14 cellular contexts compared by ENCODE assay signal in the genomic region with DNA sequence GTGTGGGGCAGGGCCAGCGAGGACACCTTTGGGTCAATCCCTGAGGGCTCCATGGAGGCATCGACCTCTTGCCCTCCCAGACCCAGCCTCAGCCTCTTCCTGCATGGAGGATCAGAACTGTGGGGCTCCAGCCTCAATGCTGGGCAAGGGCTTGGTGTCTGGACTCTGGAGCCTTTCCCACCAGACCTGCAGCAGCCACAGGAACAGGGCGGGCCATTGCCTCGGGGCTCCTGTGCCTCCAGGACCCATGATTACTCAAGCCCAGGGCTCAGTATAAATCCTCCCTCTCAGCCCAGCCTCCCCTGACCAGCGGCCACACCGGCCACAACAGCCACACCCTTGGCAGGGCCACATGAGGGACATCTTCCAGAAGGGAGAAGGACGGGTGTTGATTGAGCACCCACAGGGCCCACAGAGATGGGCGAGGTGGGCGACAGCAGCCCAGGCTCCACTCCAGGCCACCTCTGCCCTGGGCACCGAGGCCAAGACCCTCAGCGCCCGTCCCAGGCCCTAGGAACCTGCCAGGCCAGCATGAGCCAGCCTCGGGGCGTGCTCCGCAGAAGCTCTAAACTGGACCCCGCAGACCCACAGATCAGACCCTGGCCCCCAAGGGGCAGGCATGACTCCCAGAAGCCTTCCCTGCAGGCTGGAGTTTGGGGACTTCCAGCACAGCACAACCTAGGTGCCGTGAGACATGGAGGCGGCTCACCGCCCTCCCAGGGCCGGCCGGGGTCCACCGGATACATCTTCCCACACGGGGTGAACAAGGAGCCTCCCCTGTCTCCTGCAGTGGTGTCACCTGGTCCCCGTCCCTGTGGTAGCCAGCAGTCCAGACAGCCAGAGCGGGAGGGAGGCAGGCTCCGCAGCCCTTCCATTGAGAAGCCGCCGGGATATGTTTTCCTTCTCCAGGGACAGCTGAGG. TPM values are rescaled to one million over a fixed set of nuclear protein-coding genes. Genes with fewer than 3 reads are reported as not detected.
DNase-seq lines count a peak whose midpoint lies in the region; ATAC-seq, FAIRE-seq and TF ChIP-seq lines count a peak whose summit lies in the region.
"Had no signal": no experiment of that assay in that cellular context is flagged by ENCODE, and none has a peak within 500 bp of the region (broad histone marks: within the 10 kb centered on the region; RNA-seq: fewer than 3 reads in every experiment).

No MANE protein-coding gene starts in this region.

- H3K79me2 ChIP-seq in K562 (ENCODE audit: control insufficient read depth, insufficient read depth, low read length): peaks cover 80% of the 10 kb centered on the region
- H3K79me2 ChIP-seq in neural progenitor cell (ENCODE audit: low read depth): peaks cover 82% of the 10 kb centered on the region

- no peaks in the 10 kb centered on the region for H3K27me3 ChIP-seq in H7 (ENCODE audit: control insufficient read depth, insufficient read depth, low read length)
- H3K27me3 ChIP-seq in K562 (ENCODE audit: control insufficient read depth in 2 of 2, insufficient read depth in 2 of 2, low read length in 2 of 2): no peaks in the 10 kb centered on the region
- no peaks in the 10 kb centered on the region for H3K27me3 ChIP-seq in neural progenitor cell
- no peaks in the 10 kb centered on the region for H3K27me3 ChIP-seq in HAP-1 (ENCODE audit: low read depth)
- H3K27me3 ChIP-seq: stomach had no signal

- H3K4me1 Mint-ChIP-seq in CD14-positive monocyte (peaks cover 73% of the 10 kb centered on the region), neural progenitor cell (peaks cover 53% of the 10 kb centered on the region), T-cell (peaks cover 31 to 68% (median 62%) of the 10 kb centered on the region in 3 donors)
- peaks cover 47% of the 10 kb centered on the region for H3K4me1 Mint-ChIP-seq in activated CD8-positive, alpha-beta T cell treated with anti-CD3 and anti-CD28 coated beads, Interleukin-2, amount 10 ng/mL, durations not matched to agents 7 days and 5 days (ENCODE audit: low read depth)

- ATAC-seq in K562 (no peak), T-cell (replicated peaks in 1 of 4) (no peak)
- no peak for ATAC-seq in activated CD8-positive, alpha-beta T cell treated with anti-CD3 and anti-CD28 coated beads, Interleukin-2, amount 10 ng/mL, durations not matched to agents 7 days and 5 days

- in situ Hi-C loops in K562 (cut with MboI) (no loop called here), HAP-1 (cut with MboI; ENCODE audit: low sequenced_read_pairs) (no loop called here)

- TF ChIP-seq CTCF in CD14-positive monocyte (IDR thresholded peaks at IDR 0.05) (no peak), K562 (IDR thresholded peaks at IDR 0.05 in 2 of 3, conservative IDR thresholded peaks at IDR 0.05 in 1 of 3; ENCODE audit: insufficient read depth in 2 of 3, low read depth in 1 of 3, low read length in 3 of 3) (no peak), neural progenitor cell (IDR thresholded peaks at IDR 0.05) (no peak)

- no peak overlapping the region for H3K4me3 Mint-ChIP-seq in CD14-positive monocyte
- H3K4me3 Mint-ChIP-seq in neural progenitor cell: no peak overlapping the region
- H3K4me3 Mint-ChIP-seq in T-cell: no peak overlapping the region
- H3K4me3 Mint-ChIP-seq in activated CD8-positive, alpha-beta T cell treated with anti-CD3 and anti-CD28 coated beads, Interleukin-2, amount 10 ng/mL, durations not matched to agents 7 days and 5 days: no peak overlapping the region
- H3K4me3 Mint-ChIP-seq: activated naive CD8-positive, alpha-beta T cell treated with anti-CD3 and anti-CD28 coated beads for 36 hours; CD4-positive, CD25-positive, alpha-beta regulatory T cell had no signal

- H3K27ac Mint-ChIP-seq in CD14-positive monocyte (peak overlapping the region in 6 of 7 donors; percentile 32 to 87 (median 80)), neural progenitor cell (no peak overlapping the region), T-cell (no peak overlapping the region)
- H3K27ac Mint-ChIP-seq in activated CD8-positive, alpha-beta T cell treated with anti-CD3 and anti-CD28 coated beads, Interleukin-2, amount 10 ng/mL, durations not matched to agents 7 days and 5 days: no peak overlapping the region
- H3K27ac Mint-ChIP-seq: activated naive CD8-positive, alpha-beta T cell treated with anti-CD3 and anti-CD28 coated beads for 36 hours had no signal

- CTCF ChIA-PET in K562 (lab: Yijun Ruan, JAX; ENCODE audit: low intra/inter-chr PET ratio) (no interaction called here), T-cell (lab: Charles Lee) (no interaction called here)
- CTCF ChIA-PET in activated CD8-positive, alpha-beta T cell treated with anti-CD3 and anti-CD28 coated beads, Interleukin-2, amount 10 ng/mL, durations not matched to agents 7 days and 5 days (lab: Charles Lee): no interaction called here

- FAIRE-seq in K562 (lab: Jason Lieb, UNC): no peak
- FAIRE-seq: colon had no signal

- peaks cover 21% of the 10 kb centered on the region for H3F3A ChIP-seq in neural progenitor cell (ENCODE audit: low read depth)

- TF ChIP-seq POLR2A in K562 (conservative IDR thresholded peaks at IDR 0.05): no peak

- H3K4me2 ChIP-seq in K562 (ENCODE audit: insufficient read depth, low read length) (no peak overlapping the region), neural progenitor cell (peak overlapping the region; percentile 1)

- H4K20me1 ChIP-seq in K562 (replicated peaks; ENCODE audit: control insufficient read depth, insufficient read depth, low read length) (peaks cover 68% of the 10 kb centered on the region), neural progenitor cell (ENCODE audit: low read depth) (peaks cover 82% of the 10 kb centered on the region)

- no TSS peak for BruUV-seq in K562 (replicated peaks; lab: Mats Ljungman, UMichigan)

- POLR2A ChIA-PET in K562 (lab: Yijun Ruan, JAX) (interaction anchor here (0.6 kb wide), 1 partner anchor 11 kb away, joined by 3 read pairs; no protein-coding TSS in a partner anchor), T-cell (lab: Charles Lee) (interaction anchor here in 1 of 2 donors (0.6 kb wide), 1 partner anchor 20 kb away, joined by 3 read pairs; no protein-coding TSS in a partner anchor)
- POLR2A ChIA-PET in activated CD8-positive, alpha-beta T cell treated with anti-CD3 and anti-CD28 coated beads, Interleukin-2, amount 10 ng/mL, durations not matched to agents 7 days and 5 days (lab: Charles Lee): no interaction called here

- H3K27me3 Mint-ChIP-seq in CD14-positive monocyte (ENCODE audit: low read depth in 3 of 3) (peaks cover 0 to 1% (median 0%) of the 10 kb centered on the region in 3 donors), neural progenitor cell (ENCODE audit: insufficient read depth, low read depth) (no peaks in the 10 kb centered on the region), T-cell (no peaks in the 10 kb centered on the region)
- H3K27me3 Mint-ChIP-seq in activated CD8-positive, alpha-beta T cell treated with anti-CD3 and anti-CD28 coated beads, Interleukin-2, amount 10 ng/mL, durations not matched to agents 7 days and 5 days (ENCODE audit: low read depth): no peaks in the 10 kb centered on the region
- H3K27me3 Mint-ChIP-seq: activated naive CD8-positive, alpha-beta T cell treated with anti-CD3 and anti-CD28 coated beads for 36 hours; CD4-positive, CD25-positive, alpha-beta regulatory T cell had no signal

- H3K36me3 Mint-ChIP-seq in CD14-positive monocyte: peaks cover 6 to 11% of the 10 kb centered on the region in 2 donors
- H3K36me3 Mint-ChIP-seq in neural progenitor cell: peaks cover 2% of the 10 kb centered on the region
- no peaks in the 10 kb centered on the region for H3K36me3 Mint-ChIP-seq in T-cell
- no peaks in the 10 kb centered on the region for H3K36me3 Mint-ChIP-seq in activated CD8-positive, alpha-beta T cell treated with anti-CD3 and anti-CD28 coated beads, Interleukin-2, amount 10 ng/mL, durations not matched to agents 7 days and 5 days (ENCODE audit: low read depth)
- H3K36me3 Mint-ChIP-seq: CD4-positive, CD25-positive, alpha-beta regulatory T cell had no signal

- DNase-seq in CD14-positive monocyte (ENCODE audit: low spot score) (no peak), H7 (peak; percentile 57), K562 (ENCODE audit: extremely low read depth in 1 of 4, low spot score in 3 of 4) (no peak), neural progenitor cell (ENCODE audit: low spot score) (no peak), T-cell (no peak), HAP-1 (ENCODE audit: low spot score in 2 of 2) (no peak)
- DNase-seq in activated CD8-positive, alpha-beta T cell treated with anti-CD3 and anti-CD28 coated beads, Interleukin-2, amount 10 ng/mL, durations not matched to agents 7 days and 5 days: no peak
- DNase-seq: activated CD4-positive, CD25-positive, alpha-beta regulatory T cell treated with anti-CD3 and anti-CD28 coated beads, Interleukin-2, amount 50 U/mL, for 72 hours; activated naive CD8-positive, alpha-beta T cell treated with anti-CD3 and anti-CD28 coated beads for 36 hours; activated T-cell treated with anti-CD3 and anti-CD28 coated beads for 4 hours; NCI-H1694; stomach had no signal

- peak overlapping the region in 1 of 2 experiments; percentile 58; a peak in 2 of 4 replicates for H3K9ac ChIP-seq in K562 (ENCODE audit: insufficient read depth in 1 of 2, low read depth in 2 of 2, low read length in 2 of 2)
- H3K9ac ChIP-seq in neural progenitor cell: no peak overlapping the region

- H2AFZ ChIP-seq in K562 (ENCODE audit: low read depth, low read length) (no peak overlapping the region), neural progenitor cell (replicated peaks) (no peak overlapping the region)

- no peak for TF ChIP-seq EP300 in K562 (IDR thresholded peaks at IDR 0.05; ENCODE audit: low read length)

- H3K9me3 ChIP-seq in K562 (replicated peaks; ENCODE audit: control insufficient read depth, insufficient read depth, low read depth, low read length): no peaks in the 10 kb centered on the region
- H3K9me3 ChIP-seq in neural progenitor cell (ENCODE audit: low read depth): no peaks in the 10 kb centered on the region
- H3K9me3 ChIP-seq in HAP-1: no peaks in the 10 kb centered on the region
- H3K9me3 ChIP-seq: stomach had no signal

- no peaks in the 10 kb centered on the region for H3K36me3 ChIP-seq in H7 (replicated peaks; ENCODE audit: control insufficient read depth, insufficient read depth, low read length)
- H3K36me3 ChIP-seq in K562 (ENCODE audit: control insufficient read depth, insufficient read depth, low read length): no peaks in the 10 kb centered on the region
- H3K36me3 ChIP-seq in neural progenitor cell: no peaks in the 10 kb centered on the region
- H3K36me3 ChIP-seq in HAP-1 (replicated peaks): no peaks in the 10 kb centered on the region; the same call in 1 of the 2 replicates
- H3K36me3 ChIP-seq: stomach had no signal

- H3K4me1 ChIP-seq in K562 (replicated peaks in 1 of 2; ENCODE audit: control insufficient read depth in 2 of 2, insufficient read depth in 2 of 2, low read length in 2 of 2) (peaks cover 15 to 79% of the 10 kb centered on the region in 2 experiments; a peak in 4 of 5 replicates), neural progenitor cell (peaks cover 44% of the 10 kb centered on the region), HAP-1 (peaks cover 4% of the 10 kb centered on the region; the same call in 1 of the 2 replicates)

- TF ChIP-seq RAD21 in K562 (CRISPR knock-in tag; conservative IDR thresholded peaks at IDR 0.05 in 1 of 2, IDR thresholded peaks at IDR 0.05 in 1 of 2): no peak

- no peak overlapping the region for H3K27ac ChIP-seq in K562 (ENCODE audit: extremely low read depth, low read depth, low read length)
- no peak overlapping the region for H3K27ac ChIP-seq in neural progenitor cell
- H3K27ac ChIP-seq: stomach had no signal

- 75% methylated on average over 18 of the region's 28 CpGs for WGBS in K562 (ENCODE audit: insufficient coverage, low coverage, missing lambda C conversion rate)

- H3K4me3 ChIP-seq in H7 (ENCODE audit: insufficient read depth, low read depth, low read length): no peak overlapping the region
- H3K4me3 ChIP-seq in K562: no peak overlapping the region
- no peak overlapping the region for H3K4me3 ChIP-seq in neural progenitor cell
- no peak overlapping the region for H3K4me3 ChIP-seq in HAP-1

- H3K9me1 ChIP-seq in K562 (ENCODE audit: control insufficient read depth, insufficient read depth, low read length): peaks cover 5% of the 10 kb centered on the region

- H3K9me3 Mint-ChIP-seq in CD14-positive monocyte: peaks cover 0 to 2% (median 0%) of the 10 kb centered on the region in 7 donors
- H3K9me3 Mint-ChIP-seq in neural progenitor cell: no peaks in the 10 kb centered on the region
- H3K9me3 Mint-ChIP-seq in T-cell: no peaks in the 10 kb centered on the region
- H3K9me3 Mint-ChIP-seq in activated CD8-positive, alpha-beta T cell treated with anti-CD3 and anti-CD28 coated beads, Interleukin-2, amount 10 ng/mL, durations not matched to agents 7 days and 5 days (ENCODE audit: insufficient read depth): no peaks in the 10 kb centered on the region
- H3K9me3 Mint-ChIP-seq: activated naive CD8-positive, alpha-beta T cell treated with anti-CD3 and anti-CD28 coated beads for 36 hours; CD4-positive, CD25-positive, alpha-beta regulatory T cell had no signal

- intact Hi-C loops in CD14-positive monocyte (cut with micrococcal nuclease) (loop anchor here in 1 of 2 donors (10.0 kb wide), 1 partner anchor 77 kb away; no protein-coding TSS in a partner anchor), K562 (cut with micrococcal nuclease) (no loop called here)

RNA-seq across cellular contexts. Expression of gene NCOR2, which starts 25.1 kb away (rescaled TPM):
- 1 to 10 TPM; 4.7 to 5.5 TPM for polyA plus RNA-seq in CD14-positive monocyte
- total RNA-seq in H7 (2014; rRNA removed; shearing (Covaris generic)): 25.1 and 27.2 TPM in 2 replicates
- 66.7 and 165 TPM in 2 replicates for total RNA-seq in K562 (2011; cell fraction: chromatin; rRNA removed; ENCODE audit: low replicate concordance)
- 51.9 and 54.2 TPM in 2 replicates for total RNA-seq in K562 (2011; cell fraction: nucleolus; rRNA removed)
- 57.6 and 83.1 TPM in 2 replicates for total RNA-seq in K562 (2011; cell fraction: nucleoplasm; rRNA removed)
- 18.2 and 22.3 TPM in 2 replicates for total RNA-seq in K562 (2014; rRNA removed)
- 2.8 and 4.1 TPM in 2 replicates for total RNA-seq in K562 (2014; rRNA removed; fragmentation: Illumina TruSeq; extraction: Trizol)
- total RNA-seq in K562 (2015; rRNA removed; fragmentation: Illumina TruSeq; extraction: Trizol): 8.1 and 8.4 TPM in 2 replicates
- 124 and 126 TPM in 2 replicates for total RNA-seq in K562 (2021)
- polyA plus RNA-seq in K562 (2011; rRNA removed): 3.1 and 4.2 TPM in 2 replicates
- polyA plus RNA-seq in K562 (2011; cell fraction: cytosol; rRNA removed): 4.1 and 9.7 TPM in 2 replicates
- polyA plus RNA-seq in K562 (2011; cell fraction: nucleus; rRNA removed): 20.4 and 29.6 TPM in 2 replicates
- 56.5 and 65.0 TPM in 2 replicates for polyA plus RNA-seq in K562 (2012)
- 22.6 and 36.3 TPM in 2 replicates for polyA plus RNA-seq in K562 (2014; fragmentation: Illumina TruSeq; extraction: Trizol)
- under 1 TPM; 0.18 to 0.20 TPM for polyA plus RNA-seq in K562 (2014; fragmentation: Nextera tagmentation; extraction: Ambion mirVana)
- 24.9 and 29.2 TPM in 2 replicates for polyA plus RNA-seq in K562 (2014; rRNA removed)
- polyA minus RNA-seq in K562 (2011; rRNA and poly(A)+ RNA removed): 7.3 and 9.9 TPM in 2 replicates
- polyA minus RNA-seq in K562 (2011; cell fraction: cytosol; rRNA and poly(A)+ RNA removed): 27.1 and 60.8 TPM in 2 replicates
- 18.8 and 19.2 TPM in 2 replicates for polyA minus RNA-seq in K562 (2011; cell fraction: nucleus; rRNA and poly(A)+ RNA removed)
- 14.3 and 18.0 TPM in 2 replicates for total RNA-seq in neural progenitor cell (ENCODE audit: low replicate concordance)
- total RNA-seq in T-cell: 100 to 1,000 TPM; 108 to 140 (median 127) TPM
- 10 to 100 TPM; 92.9 to 99.9 TPM for total RNA-seq in activated CD8-positive, alpha-beta T cell treated with anti-CD3 and anti-CD28 coated beads, Interleukin-2, amount 10 ng/mL, durations not matched to agents 7 days and 5 days

Comparison
In these comparisons a context has a peak if more than half of its experiments do, and no peak if none do; other contexts are left out.
1. H3K27ac Mint-ChIP-seq: peak in CD14-positive monocyte (6 of 7); none in neural progenitor cell (single experiment), T-cell (0 of 2) and activated CD8-positive, alpha-beta T cell treated with anti-CD3 and anti-CD28 coated beads, Interleukin-2, amount 10 ng/mL, durations not matched to agents 7 days and 5 days (single experiment).